22 cellular contexts compared by ENCODE assay signal in genomic region chr3:33884701-33885100, GRCh38.
"Had no signal": no experiment of that assay in that cellular context is flagged by ENCODE, and none has a peak within 500 bp of the region (broad histone marks: within the 10 kb centered on the region; RNA-seq: fewer than 3 reads in every experiment).

No MANE protein-coding gene starts in this region.

- H3K36me3 ChIP-seq: esophagus muscularis mucosa, heart right ventricle, pancreas, prostate gland, spleen, suprapubic skin, tibial nerve had no signal

- H3K4me1 ChIP-seq: foreskin keratinocyte, pancreas had no signal

- H3K4me3 ChIP-seq: body of pancreas, esophagus muscularis mucosa, pancreas, prostate gland, suprapubic skin had no signal

- H3K27ac Mint-ChIP-seq: activated B cell treated with CpG ODN at 0.5 μM for 24 hours; activated naive CD8-positive, alpha-beta T cell; naive thymus-derived CD4-positive, alpha-beta T cell; T-helper 2 cell treated with Interferon-gamma antibody and Interleukin-4, amounts not matched to agents 5 μg/mL and 100 μg/mL, for 36 hours had no signal

- H3K27ac ChIP-seq: body of pancreas, esophagus muscularis mucosa, foreskin keratinocyte, heart right ventricle, pancreas, prostate gland, spleen, suprapubic skin, tibial nerve had no signal

- ATAC-seq: body of pancreas; naive thymus-derived CD4-positive, alpha-beta T cell had no signal

- H3K36me3 Mint-ChIP-seq: activated naive CD8-positive, alpha-beta T cell; naive thymus-derived CD4-positive, alpha-beta T cell had no signal

- H3K4me3 Mint-ChIP-seq: activated B cell treated with CpG ODN at 0.5 μM for 24 hours; activated naive CD8-positive, alpha-beta T cell; naive thymus-derived CD4-positive, alpha-beta T cell; T-helper 2 cell treated with Interferon-gamma antibody and Interleukin-4, amounts not matched to agents 5 μg/mL and 100 μg/mL, for 36 hours had no signal

- H3K9me3 Mint-ChIP-seq: activated B cell treated with CpG ODN at 0.5 μM for 24 hours; naive thymus-derived CD4-positive, alpha-beta T cell; T-helper 2 cell treated with Interferon-gamma antibody and Interleukin-4, amounts not matched to agents 5 μg/mL and 100 μg/mL, for 36 hours had no signal

- DNase-seq: activated B cell treated with CpG ODN at 0.5 μM for 24 hours; activated CD8-positive, alpha-beta memory T cell treated with anti-CD3 and anti-CD28 coated beads for 24 hours; activated effector memory CD4-positive, alpha-beta T cell treated with Interleukin-2 at 50 U/mL for 16 hours; activated naive CD4-positive, alpha-beta T cell treated with Interleukin-2 at 50 U/mL for 16 hours; aorta; body of pancreas; cortex of kidney; foreskin keratinocyte; heart right ventricle; midbrain; naive thymus-derived CD4-positive, alpha-beta T cell; nucleus accumbens; pancreas; spleen; stimulated activated naive CD4-positive, alpha-beta T cell; T-helper 1 cell had no signal

- H3K9me3 ChIP-seq: body of pancreas, esophagus muscularis mucosa, heart right ventricle, pancreas, prostate gland, spleen, suprapubic skin, tibial nerve had no signal

- H3K27me3 ChIP-seq: body of pancreas, esophagus muscularis mucosa, foreskin keratinocyte, heart right ventricle, pancreas, suprapubic skin, tibial nerve had no signal
